ENCODE assay signal across 1 cellular context in genomic region chr1:51518033-51518729, GRCh38.
TF ChIP-seq lines count a peak whose summit lies in the region.

No MANE protein-coding gene starts in this region.

TF ChIP-seq in HCT116, 20 proteins besides CTCF, POLR2A, EP300 and RAD21 (continued from another document):
- TF ChIP-seq ATF3 (IDR thresholded peaks at IDR 0.05) = no peak
- peak; percentile 2 for TF ChIP-seq TCF7L2 (IDR thresholded peaks at IDR 0.05; ENCODE audit: borderline replicate concordance, extremely low read depth, insufficient read depth, insufficient read length)
- TF ChIP-seq POLR2AphosphoS5 (IDR thresholded peaks at IDR 0.05; ENCODE audit: low read depth, low read length) = no peak
- no peak for TF ChIP-seq FOSL1 (IDR thresholded peaks at IDR 0.05; ENCODE audit: low read depth)
- no peak for TF ChIP-seq ZFX (IDR thresholded peaks at IDR 0.05)
- no peak for TF ChIP-seq ZBTB33 (IDR thresholded peaks at IDR 0.05; ENCODE audit: extremely low read depth, insufficient replicate concordance, low read length)
- TF ChIP-seq JUND (IDR thresholded peaks at IDR 0.05) = no peak
- TF ChIP-seq EZH2phosphoT487 (IDR thresholded peaks at IDR 0.05; ENCODE audit: borderline replicate concordance) = no peak
- TF ChIP-seq SP1 (IDR thresholded peaks at IDR 0.05; ENCODE audit: low read depth) = no peak
- TF ChIP-seq CEBPB (IDR thresholded peaks at IDR 0.05; ENCODE audit: low read depth) = no peak
- TF ChIP-seq YY1 (IDR thresholded peaks at IDR 0.05; ENCODE audit: extremely low read depth, insufficient replicate concordance, low read depth, low read length) = peak; percentile 13
- no peak for TF ChIP-seq CBX3 (IDR thresholded peaks at IDR 0.05; ENCODE audit: low read depth)
- no peak for TF ChIP-seq ELF1 (IDR thresholded peaks at IDR 0.05; ENCODE audit: borderline replicate concordance, low read depth)
